3 cellular contexts compared by ENCODE assay signal in the genomic region with DNA sequence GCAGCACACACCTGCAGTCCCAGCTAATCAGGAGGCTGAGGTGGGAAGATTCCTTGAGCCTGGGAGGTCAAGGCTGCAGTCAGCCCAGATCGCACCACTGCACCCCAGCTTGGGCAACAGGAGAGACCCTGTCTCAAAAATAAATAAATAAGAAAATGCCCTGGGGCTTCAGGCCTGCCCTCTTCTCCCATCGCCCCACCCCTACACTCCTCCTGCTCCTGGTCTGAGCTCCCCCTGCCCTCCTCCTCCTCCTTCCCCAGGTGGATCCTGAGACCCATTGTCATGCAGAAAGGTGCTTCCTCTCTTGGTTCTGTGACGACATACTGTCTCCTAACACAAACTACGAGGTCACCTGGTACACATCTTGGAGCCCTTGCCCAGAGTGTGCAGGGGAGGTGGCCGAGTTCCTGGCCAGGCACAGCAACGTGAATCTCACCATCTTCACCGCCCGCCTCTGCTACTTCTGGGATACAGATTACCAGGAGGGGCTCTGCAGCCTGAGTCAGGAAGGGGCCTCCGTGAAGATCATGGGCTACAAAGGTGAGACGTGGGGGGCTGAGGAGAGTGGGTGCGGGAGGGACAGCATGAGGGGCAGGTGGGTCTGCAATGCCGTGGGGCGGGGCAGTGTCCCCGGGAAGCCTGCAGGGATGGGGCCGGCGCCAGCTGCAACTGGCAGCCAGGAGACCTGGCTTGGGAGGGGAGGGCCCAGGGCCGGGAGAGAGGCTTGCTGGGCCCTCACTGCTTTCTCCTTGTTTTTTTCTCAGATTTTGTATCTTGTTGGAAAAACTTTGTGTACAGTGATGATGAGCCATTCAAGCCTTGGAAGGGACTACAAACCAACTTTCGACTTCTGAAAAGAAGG. TPM values are rescaled to one million over a fixed set of nuclear protein-coding genes. Genes with fewer than 3 reads are reported as not detected.
"Had no signal": no experiment of that assay in that cellular context is flagged by ENCODE, and none has a peak within 500 bp of the region (broad histone marks: within the 10 kb centered on the region; RNA-seq: fewer than 3 reads in every experiment).

No MANE protein-coding gene starts in this region.

RNA-seq across cellular contexts. Expression of a gene that starts 9.0 kb away (rescaled TPM):
- total RNA-seq: PC-3 had no signal

RNA-seq across cellular contexts. Expression of a gene that starts 45.4 kb away (rescaled TPM):
- polyA plus RNA-seq: SK-N-SH had no signal

RNA-seq across cellular contexts. Expression of a gene that starts 49.5 kb away (rescaled TPM):
- total RNA-seq: bronchial epithelial cell had no signal
- polyA plus RNA-seq: SK-N-SH had no signal
